ENCODE assay signal across 9 cellular contexts in the genomic region with DNA sequence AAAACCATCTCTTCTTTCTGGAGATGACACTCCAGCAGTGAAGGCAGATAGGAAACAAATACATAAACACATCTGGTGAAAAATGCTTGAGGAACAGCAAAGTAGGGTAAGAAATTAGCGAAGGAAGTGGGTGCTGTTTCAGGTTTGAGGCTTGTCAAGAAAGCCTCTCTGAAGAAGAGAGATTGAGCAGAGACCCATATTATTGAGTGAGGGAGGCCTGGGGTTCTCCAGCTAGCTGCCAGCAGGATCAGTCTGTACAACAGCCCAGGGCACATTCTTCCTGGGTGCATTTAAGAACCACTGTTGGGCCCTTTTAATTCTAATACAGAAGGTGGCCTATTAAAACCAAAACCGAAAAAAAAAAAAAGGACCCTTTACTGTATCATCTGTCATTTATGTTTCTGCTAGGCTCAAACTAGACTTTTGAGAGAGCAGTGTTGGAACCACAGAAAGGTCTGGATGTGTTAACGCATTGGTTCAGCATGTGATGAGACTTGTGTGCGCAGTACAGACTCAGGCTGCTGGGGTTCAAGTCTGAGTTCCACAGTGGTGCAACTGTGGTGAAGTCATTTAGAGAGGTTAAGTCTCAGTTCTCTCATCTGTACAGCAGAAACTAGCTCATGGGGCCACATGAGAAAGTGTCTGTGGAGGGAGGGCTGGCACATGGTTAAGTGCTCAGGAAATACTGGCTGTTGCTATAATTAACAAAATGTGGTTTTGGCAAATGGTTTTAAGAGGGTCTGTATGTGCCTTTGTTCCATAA. TPM values are rescaled to one million over a fixed set of nuclear protein-coding genes. Genes with fewer than 3 reads are reported as not detected.
A peak's percentile ranks its signal among the peaks of the same experiment; 100 is the strongest.
DNase-seq lines count a peak whose midpoint lies in the region; ATAC-seq and TF ChIP-seq lines count a peak whose summit lies in the region.
"Had no signal": no experiment of that assay in that cellular context is flagged by ENCODE, and none has a peak within 500 bp of the region (broad histone marks: within the 10 kb centered on the region; RNA-seq: fewer than 3 reads in every experiment).

No MANE protein-coding gene starts in this region.

- H3K9me3 ChIP-seq in heart left ventricle, result no peaks in the 10 kb centered on the region
- no peaks in the 10 kb centered on the region for H3K9me3 ChIP-seq in thymus (ENCODE audit: control insufficient read depth)

- 89 to 96% (median 93%) methylated on average over 4 of the region's 4 CpGs for WGBS in heart left ventricle, 4 donors
- 41% methylated on average over 4 of the region's 4 CpGs for WGBS in thymus

- TF ChIP-seq CTCF in heart left ventricle (IDR thresholded peaks at IDR 0.05), result no peak

- H3K36me3 ChIP-seq in heart left ventricle (no peaks in the 10 kb centered on the region), thymus (ENCODE audit: control insufficient read depth, insufficient read depth) (peaks cover 7% of the 10 kb centered on the region)

- no peak for DNase-seq in Right ventricle myocardium inferior (ENCODE audit: missing footprints)
- DNase-seq in heart left ventricle, result no peak
- peak; percentile 40 for DNase-seq in activated T-cell treated with anti-CD3 and anti-CD28 coated beads for 48 hours (ENCODE audit: low read depth)
- no peak for DNase-seq in superior temporal gyrus (ENCODE audit: extremely low spot score)
- DNase-seq in NCI-H226, result no peak
- DNase-seq in effector CD4-positive, alpha-beta T cell, result no peak

- no peak overlapping the region for H3K4me3 ChIP-seq in heart left ventricle
- no peak overlapping the region for H3K4me3 ChIP-seq in thymus (ENCODE audit: low read length)

- intact Hi-C loops in Right ventricle myocardium inferior (cut with DNase I) (loop anchor here (5.0 kb wide), 1 partner anchor 124 kb away; no protein-coding TSS in a partner anchor), heart left ventricle (cut with DNase I) (loop anchor here in 1 of 10 donors (5.0 kb wide), 1 partner anchor 34 kb away; no protein-coding TSS in a partner anchor)

- H3K4me1 ChIP-seq in heart left ventricle (peaks cover 0 to 75% (median 50%) of the 10 kb centered on the region in 12 donors), thymus (ENCODE audit: control insufficient read depth, insufficient read depth, low read length) (peaks cover 22% of the 10 kb centered on the region)

- ATAC-seq in Right ventricle myocardium inferior, result peak; percentile 33
- ATAC-seq in heart left ventricle, result no peak
- ATAC-seq in HG03175 (IDR thresholded peaks at IDR 0.05; ENCODE audit: unreplicated experiment), result peak; percentile 89

- TF ChIP-seq POLR2A in heart left ventricle (IDR thresholded peaks at IDR 0.05), result no peak

- H3K27ac ChIP-seq in heart left ventricle (peak overlapping the region in 5 of 12 donors; percentile 4 to 56 (median 5)), thymus (ENCODE audit: low read depth) (peak overlapping the region; percentile 64)
- H3K27ac ChIP-seq: C4-2B had no signal

- H3K27me3 ChIP-seq in heart left ventricle, result no peaks in the 10 kb centered on the region
- no peaks in the 10 kb centered on the region for H3K27me3 ChIP-seq in thymus (ENCODE audit: control insufficient read depth, insufficient read depth)

RNA-seq across cellular contexts. Expression of a gene that starts 28.9 kb away (rescaled TPM):
- total RNA-seq in Right ventricle myocardium inferior (92.3 TPM), heart left ventricle (100 to 1,000 TPM in 3 of 9 donors, 10 to 100 TPM in 6; 63.1 to 116 (median 84.5) TPM)
- polyA plus RNA-seq in heart left ventricle (10 to 100 TPM in 1 of 2 donors, 1 to 10 TPM in 1; 9.7 to 38.8 TPM), thymus (8.8 TPM)

Comparison
In these comparisons a context has a peak if more than half of its experiments do, and no peak if none do; other contexts are left out.
1. ATAC-seq: peak in Right ventricle myocardium inferior (single experiment) and HG03175 (single experiment); none in heart left ventricle (0 of 4).